Comparison of ENCODE assay signal across 20 cellular contexts in genomic region chr16:5252800-5253199, GRCh38.
"Had no signal": no experiment of that assay in that cellular context is flagged by ENCODE, and none has a peak within 500 bp of the region (broad histone marks: within the 10 kb centered on the region; RNA-seq: fewer than 3 reads in every experiment).

No MANE protein-coding gene starts in this region.

- H3K36me3 ChIP-seq: heart left ventricle, left ventricle myocardium inferior, ovary, prostate gland, right atrium auricular region, tibial artery had no signal

- H3K27ac ChIP-seq: coronary artery, heart left ventricle, left ventricle myocardium inferior, ovary, prostate gland, right atrium auricular region, tibial artery had no signal

- H3K9me3 ChIP-seq: heart left ventricle, left ventricle myocardium inferior, ovary, prostate gland, right atrium auricular region, tibial artery had no signal

- H3K9me3 Mint-ChIP-seq: activated B cell treated with CpG ODN at 0.5 μM for 24 hours; activated naive CD8-positive, alpha-beta T cell treated with anti-CD3 and anti-CD28 coated beads, Interleukin-2, amount 10 ng/mL, durations not matched to agents 7 days and 5 days; activated T-cell treated with anti-CD3 and anti-CD28 coated beads, Interleukin-2, amount 50 U/mL, for 4 hours; stimulated activated naive CD8-positive, alpha-beta T cell treated with anti-CD3 and anti-CD28 coated beads, Interleukin-15, Interleukin-2, amounts not matched to agents 100 ng/mL and 50 ng/mL, for 24 hours had no signal

- ATAC-seq: activated CD4-positive, alpha-beta T cell treated with anti-CD3 and anti-CD28 coated beads for 36 hours; activated T-cell treated with anti-CD3 and anti-CD28 coated beads, Interleukin-2, amount 50 U/mL, for 4 hours; heart left ventricle; naive thymus-derived CD4-positive, alpha-beta T cell had no signal

- H3K27me3 ChIP-seq: heart left ventricle, ovary, right atrium auricular region, tibial artery had no signal

- H3K36me3 Mint-ChIP-seq: activated naive CD8-positive, alpha-beta T cell treated with anti-CD3 and anti-CD28 coated beads, Interleukin-2, amount 10 ng/mL, durations not matched to agents 7 days and 5 days; naive thymus-derived CD4-positive, alpha-beta T cell had no signal

- H3K4me1 Mint-ChIP-seq: activated B cell treated with CpG ODN at 0.5 μM for 24 hours; activated CD4-positive, alpha-beta T cell treated with anti-CD3 and anti-CD28 coated beads for 36 hours; naive thymus-derived CD4-positive, alpha-beta T cell had no signal

- H3K27ac Mint-ChIP-seq: activated B cell treated with CpG ODN at 0.5 μM for 24 hours; activated CD4-positive, alpha-beta T cell treated with anti-CD3 and anti-CD28 coated beads for 36 hours; activated naive CD8-positive, alpha-beta T cell treated with anti-CD3 and anti-CD28 coated beads, Interleukin-2, amount 10 ng/mL, durations not matched to agents 7 days and 5 days; naive thymus-derived CD4-positive, alpha-beta T cell; stimulated activated naive CD8-positive, alpha-beta T cell treated with anti-CD3 and anti-CD28 coated beads, Interleukin-15, Interleukin-2, amounts not matched to agents 100 ng/mL and 50 ng/mL, for 24 hours had no signal

- H3K4me1 ChIP-seq: heart left ventricle, left ventricle myocardium inferior, prostate gland, right atrium auricular region, tibial artery had no signal

- H3K4me3 Mint-ChIP-seq: activated B cell treated with CpG ODN at 0.5 μM for 24 hours; activated CD4-positive, alpha-beta T cell treated with anti-CD3 and anti-CD28 coated beads for 36 hours; activated naive CD8-positive, alpha-beta T cell treated with anti-CD3 and anti-CD28 coated beads, Interleukin-2, amount 10 ng/mL, durations not matched to agents 7 days and 5 days; activated T-cell treated with anti-CD3 and anti-CD28 coated beads, Interleukin-2, amount 50 U/mL, for 4 hours; naive thymus-derived CD4-positive, alpha-beta T cell; stimulated activated naive CD8-positive, alpha-beta T cell treated with anti-CD3 and anti-CD28 coated beads, Interleukin-15, Interleukin-2, amounts not matched to agents 100 ng/mL and 50 ng/mL, for 24 hours had no signal

- DNase-seq: activated B cell treated with CpG ODN at 0.5 μM for 24 hours; activated CD4-positive, alpha-beta T cell treated with anti-CD3 and anti-CD28 coated beads for 36 hours; activated CD4-positive, alpha-beta T cell treated with anti-CD3 and anti-CD28 coated beads, Interleukin-2, amount 50 U/mL, for 4 hours; activated CD8-positive, alpha-beta memory T cell treated with anti-CD3 and anti-CD28 coated beads, Interleukin-2, amount 50 U/mL, for 48 hours; activated naive CD4-positive, alpha-beta T cell treated with Interleukin-2 at 50 U/mL for 16 hours; activated naive CD8-positive, alpha-beta T cell treated with anti-CD3 and anti-CD28 coated beads, Interleukin-2, amount 10 ng/mL, durations not matched to agents 7 days and 5 days; activated T-cell treated with anti-CD3 and anti-CD28 coated beads, Interleukin-2, amount 50 U/mL, for 4 hours; amniotic stem cell; cerebellar nuclear complex; heart left ventricle; left ventricle myocardium inferior; naive thymus-derived CD4-positive, alpha-beta T cell; ovary; stimulated activated CD4-positive, alpha-beta T cell treated with anti-CD3 and anti-CD28 coated beads, Interleukin-4, amount 100 ng/mL, for 24 hours; T-helper 9 cell; tibial artery had no signal

- H3K4me3 ChIP-seq: coronary artery, heart left ventricle, left ventricle myocardium inferior, ovary, prostate gland, right atrium auricular region, tibial artery had no signal
